In the genomic region with DNA sequence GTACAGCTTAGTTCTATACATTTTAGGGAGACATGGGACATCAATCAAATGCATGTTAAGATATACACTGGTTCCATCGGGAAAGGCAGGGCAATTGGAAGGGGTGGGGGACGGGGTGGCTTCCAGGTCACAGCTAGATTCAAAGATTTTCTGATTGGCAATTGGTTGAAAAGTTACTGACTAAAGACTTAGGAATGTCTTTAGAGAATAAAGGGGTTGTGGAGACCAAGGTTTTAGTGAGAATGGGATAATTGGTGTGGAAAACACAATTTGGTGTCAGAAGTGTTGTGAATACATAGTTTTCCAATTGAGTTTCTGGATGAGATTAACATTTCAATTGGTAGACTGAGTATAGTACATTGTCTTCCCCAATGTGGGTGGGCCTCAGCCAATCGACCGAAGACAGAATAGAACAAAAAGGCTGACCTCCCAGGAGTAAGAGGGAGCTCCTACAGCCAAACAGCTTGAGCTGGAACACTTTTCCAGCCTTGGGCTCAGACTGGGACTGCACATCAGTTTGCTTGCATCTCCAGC, we compare ENCODE assay signal across 10 cellular contexts. TPM values are rescaled to one million over a fixed set of nuclear protein-coding genes. Genes with fewer than 3 reads are reported as not detected.
DNase-seq lines count a peak whose midpoint lies in the region; ATAC-seq, FAIRE-seq and TF ChIP-seq lines count a peak whose summit lies in the region.
"Had no signal": no experiment of that assay in that cellular context is flagged by ENCODE, and none has a peak within 500 bp of the region (broad histone marks: within the 10 kb centered on the region; RNA-seq: fewer than 3 reads in every experiment).

No MANE protein-coding gene starts in this region.

- H3K9me3 ChIP-seq in H9 (ENCODE audit: control insufficient read depth, low read depth, low read length): no peaks in the 10 kb centered on the region
- H3K9me3 ChIP-seq in T-helper 17 cell (ENCODE audit: control insufficient read depth, low read length, poor library complexity, severe bottlenecking): no peaks in the 10 kb centered on the region

- H4K8ac ChIP-seq in H9 (replicated peaks; ENCODE audit: insufficient read length, low read depth, low read length): no peak overlapping the region

- H3K27ac Mint-ChIP-seq in H9 (peak overlapping the region in 2 of 3 experiments; percentile 91 to 96; a peak in 5 of 7 replicates), T-helper 17 cell (no peak overlapping the region)

- H2BK20ac ChIP-seq in H9 (ENCODE audit: low read depth, low read length, poor library complexity, severe bottlenecking): no peak overlapping the region

- peak overlapping the region; percentile 78 for H3K9ac ChIP-seq in H9 (ENCODE audit: extremely low read depth, insufficient read length, low read length)

- no peak overlapping the region for H3K23ac ChIP-seq in H9 (ENCODE audit: insufficient read length, low read depth, low read length)

- H3K79me1 ChIP-seq in H9 (ENCODE audit: insufficient read depth, low read depth, low read length, poor library complexity, severe bottlenecking): no peaks in the 10 kb centered on the region

- H3K23me2 ChIP-seq in H9 (ENCODE audit: insufficient read length, low read depth, low read length, poor library complexity, severe bottlenecking): peaks cover 4% of the 10 kb centered on the region

- peak overlapping the region; percentile 52 for H3K18ac ChIP-seq in H9 (ENCODE audit: insufficient read length, low read depth, low read length)

- peaks cover 9% of the 10 kb centered on the region; the same call in 1 of the 2 replicates for H3K79me2 ChIP-seq in H9 (ENCODE audit: insufficient read depth, low read length)

- no peak for FAIRE-seq in RCC 7860 (lab: Jason Lieb, UNC)

- no peak overlapping the region for H2BK15ac ChIP-seq in H9 (ENCODE audit: low read depth, low read length)

- H2BK12ac ChIP-seq in H9 (ENCODE audit: insufficient read length, low read depth, low read length): no peak overlapping the region

- H3T11ph ChIP-seq in H9 (ENCODE audit: low read length): no peak overlapping the region

- H3K27me3 Mint-ChIP-seq in H9 (ENCODE audit: low read depth) (no peaks in the 10 kb centered on the region), T-helper 17 cell (peaks cover 6% of the 10 kb centered on the region)

- peaks cover 2 to 15% (median 9%) of the 10 kb centered on the region in 3 experiments; a peak in 5 of 7 replicates for H3K36me3 Mint-ChIP-seq in H9 (ENCODE audit: insufficient read depth in 1 of 3, low read depth in 3 of 3)
- no peaks in the 10 kb centered on the region for H3K36me3 Mint-ChIP-seq in T-helper 17 cell (ENCODE audit: low read depth)

- no peak overlapping the region for H3K14ac ChIP-seq in H9 (ENCODE audit: insufficient read depth, low read length)

- intact Hi-C loops in left ventricle myocardium superior (cut with micrococcal nuclease): no loop called here

- no peak overlapping the region for H2BK5ac ChIP-seq in H9 (ENCODE audit: insufficient read length, low read length)

- peaks cover 0 to 8% of the 10 kb centered on the region in 2 experiments; a peak in 3 of 5 replicates for H3K9me3 Mint-ChIP-seq in H9

- H3K4me1 Mint-ChIP-seq in H9 (peaks cover 45 to 58% of the 10 kb centered on the region in 2 experiments), T-helper 17 cell (peaks cover 15% of the 10 kb centered on the region)

- H4K91ac ChIP-seq in H9 (ENCODE audit: insufficient read length, low read depth, low read length): no peak overlapping the region

- H3K4me3 Mint-ChIP-seq in H9 (peak overlapping the region; percentile 61 to 80; a peak in 4 of 5 replicates), T-helper 17 cell (peak overlapping the region; percentile 90)

- DNase-seq in H9: peak; percentile 75
- DNase-seq in T-helper 17 cell: no peak
- no peak for DNase-seq in left ventricle myocardium superior
- DNase-seq in renal cortical epithelial cell (ENCODE audit: low read depth): peak; percentile 39
- DNase-seq in RCC 7860 (ENCODE audit: low spot score): no peak
- DNase-seq: KG1, SHP77 had no signal

- peak overlapping the region; percentile 55 for H3K4me2 ChIP-seq in H9 (ENCODE audit: insufficient read depth, insufficient read length, low read length)

- H3K56ac ChIP-seq in H9 (ENCODE audit: insufficient read length, low read depth, low read length): no peak overlapping the region

- H3K27me3 ChIP-seq in H9 (ENCODE audit: insufficient read depth, low read length): no peaks in the 10 kb centered on the region; the same call in 1 of the 2 replicates

- H2BK120ac ChIP-seq in H9 (ENCODE audit: low read depth, low read length, poor library complexity, severe bottlenecking): no peak overlapping the region

- TF ChIP-seq CTCF in H9 (conservative IDR thresholded peaks at IDR 0.05): no peak

- no CpG with 5 or more reads among the region's 4 CpGs for WGBS in H9 (ENCODE audit: extremely low coverage, insufficient read length, low lambda C conversion rate)

- peaks cover 4% of the 10 kb centered on the region; the same call in 1 of the 2 replicates for H3K4me1 ChIP-seq in H9 (ENCODE audit: insufficient read depth, low read length)

- no peak overlapping the region for H2AFZ ChIP-seq in H9 (ENCODE audit: low read length)

- H2AK5ac ChIP-seq in H9 (ENCODE audit: insufficient read length, low read length): no peak overlapping the region

- no peaks in the 10 kb centered on the region for H4K20me1 ChIP-seq in H9 (ENCODE audit: control insufficient read depth, insufficient read depth, insufficient read length)

- H3K27ac ChIP-seq in H9 (ENCODE audit: insufficient read length, low read depth, low read length): peak overlapping the region; percentile 87

- no peak for ATAC-seq in T-helper 17 cell
- ATAC-seq in left ventricle myocardium superior: peak; percentile 12
- no peak for ATAC-seq in GM21390 (IDR thresholded peaks at IDR 0.05; ENCODE audit: unreplicated experiment)
- no peak for ATAC-seq in GM19452 (IDR thresholded peaks at IDR 0.05; ENCODE audit: unreplicated experiment)
- no peak for ATAC-seq in GM21360 (IDR thresholded peaks at IDR 0.05; ENCODE audit: unreplicated experiment)

- H3K4ac ChIP-seq in H9 (ENCODE audit: low read depth, low read length): no peak overlapping the region

- no peak overlapping the region for H4K5ac ChIP-seq in H9 (ENCODE audit: insufficient read length, low read depth, low read length)

RNA-seq across cellular contexts. Expression of gene CCDC169, which starts 1.0 kb away (rescaled TPM):
- total RNA-seq in H9 (2021) (19.1 and 20.5 TPM in 2 replicates), T-helper 17 cell (not detected), left ventricle myocardium superior (0.27 TPM), renal cortical epithelial cell (2.8 and 3.3 TPM in 2 replicates)

RNA-seq across cellular contexts. Expression of gene SPART, which starts 47.6 kb away (rescaled TPM):
- total RNA-seq in H9 (2021): 60.6 and 60.9 TPM in 2 replicates
- 10 to 100 TPM; 25.6 to 34.8 TPM for total RNA-seq in T-helper 17 cell
- total RNA-seq in left ventricle myocardium superior: 44.1 TPM
- total RNA-seq in renal cortical epithelial cell: 65.1 and 152 TPM in 2 replicates

Comparison
In these comparisons a context has a peak if more than half of its experiments do, and no peak if none do; other contexts are left out.
1. DNase-seq: peak in H9 (single experiment) and renal cortical epithelial cell (single experiment); none in T-helper 17 cell (0 of 3), left ventricle myocardium superior (single experiment) and RCC 7860 (single experiment).